Comparison of ENCODE assay signal across 15 cellular contexts in the genomic region with DNA sequence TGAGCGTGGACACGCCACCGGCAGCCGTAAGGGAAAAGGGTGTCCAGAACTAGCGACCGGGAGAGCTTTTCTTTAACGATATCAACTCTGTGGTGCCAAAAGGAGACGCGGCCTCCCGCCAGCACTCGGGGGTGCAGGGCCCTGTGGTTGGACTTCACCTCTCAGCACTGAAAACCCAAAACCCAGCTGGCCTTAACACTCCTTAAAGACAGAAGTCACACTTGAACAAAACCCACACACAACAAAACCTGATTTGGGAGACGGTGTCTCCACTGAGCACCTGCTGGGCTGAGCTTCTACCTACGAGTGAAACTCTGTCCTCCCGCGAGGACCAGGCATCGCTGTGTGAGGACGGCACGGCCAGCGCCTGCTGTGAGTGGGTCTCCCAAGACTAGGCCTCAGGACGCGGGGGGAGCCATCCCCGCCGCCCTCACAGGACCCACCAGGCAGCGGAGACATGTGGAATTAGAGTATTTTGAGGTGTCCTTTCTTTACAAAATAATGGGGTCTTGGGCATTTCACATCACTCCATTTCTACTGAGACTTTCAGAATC.
"Had no signal": no experiment of that assay in that cellular context is flagged by ENCODE, and none has a peak within 500 bp of the region (broad histone marks: within the 10 kb centered on the region; RNA-seq: fewer than 3 reads in every experiment).

No MANE protein-coding gene starts in this region.

- DNase-seq: activated CD4-positive, alpha-beta T cell treated with anti-CD3 and anti-CD28 coated beads, Interleukin-2, amount 50 U/mL, for 1 hour; activated CD8-positive, alpha-beta memory T cell treated with anti-CD3 and anti-CD28 coated beads for 24 hours; activated naive CD8-positive, alpha-beta T cell treated with anti-CD3 and anti-CD28 coated beads, Interleukin-2, amount 10 ng/mL, durations not matched to agents 7 days and 5 days; aorta; foreskin fibroblast; glutamatergic neuron; occipital lobe; small intestine; stimulated activated CD4-positive, alpha-beta T cell treated with anti-CD3 and anti-CD28 coated beads, Interleukin-4, amount 100 ng/mL, for 4 hours; stimulated activated CD8-positive, alpha-beta memory T cell treated with anti-CD3 and anti-CD28 coated beads, Interleukin-4, amount 100 ng/mL, for 48 hours; stimulated activated naive CD8-positive, alpha-beta T cell treated with anti-CD3 and anti-CD28 coated beads, Interleukin-15, Interleukin-2, amounts not matched to agents 100 U/mL and 50 U/mL, for 24 hours; transverse colon had no signal

- ATAC-seq: natural killer cell treated with Interleukin-12 subunit alpha and Interleukin-12 subunit beta and Interleukin-15 and Interleukin-18, amount 100 ng/mL, for 72 hours; stimulated activated naive CD8-positive, alpha-beta T cell treated with anti-CD3 and anti-CD28 coated beads, Interleukin-15, Interleukin-2, amounts not matched to agents 100 U/mL and 50 U/mL, for 24 hours had no signal

- H3K9me3 ChIP-seq: transverse colon had no signal

- H3K27me3 ChIP-seq: transverse colon had no signal

- H3K9me3 Mint-ChIP-seq: activated naive CD8-positive, alpha-beta T cell treated with anti-CD3 and anti-CD28 coated beads, Interleukin-2, amount 10 ng/mL, durations not matched to agents 7 days and 5 days; activated T-helper 1 cell treated with anti-CD3 and anti-CD28 coated beads, Interleukin-12 subunit alpha, Interleukin-12 subunit beta, Interleukin-2, Interleukin-4 antibody, amounts not matched to agents 30 ng/mL and 10 ng/mL and 1 ng/mL, durations not matched to agents 14 hours and 24 hours and 36 hours; natural killer cell treated with Interleukin-12 subunit alpha and Interleukin-12 subunit beta and Interleukin-15 and Interleukin-18, amount 100 ng/mL, for 72 hours; T-helper 2 cell treated with Interferon-gamma antibody and Interleukin-4, amounts not matched to agents 5 μg/mL and 100 μg/mL, for 36 hours had no signal

- H3K4me3 ChIP-seq: transverse colon had no signal

- H3K4me3 Mint-ChIP-seq: activated naive CD8-positive, alpha-beta T cell treated with anti-CD3 and anti-CD28 coated beads, Interleukin-2, amount 10 ng/mL, durations not matched to agents 7 days and 5 days; activated T-helper 1 cell treated with anti-CD3 and anti-CD28 coated beads, Interleukin-12 subunit alpha, Interleukin-12 subunit beta, Interleukin-2, Interleukin-4 antibody, amounts not matched to agents 30 ng/mL and 10 ng/mL and 1 ng/mL, durations not matched to agents 14 hours and 24 hours and 36 hours; natural killer cell treated with Interleukin-12 subunit alpha and Interleukin-12 subunit beta and Interleukin-15 and Interleukin-18, amount 100 ng/mL, for 72 hours; T-helper 2 cell treated with Interferon-gamma antibody and Interleukin-4, amounts not matched to agents 5 μg/mL and 100 μg/mL, for 36 hours had no signal

- H3K27ac ChIP-seq: transverse colon had no signal

- FAIRE-seq: small intestine had no signal

- H3K27me3 Mint-ChIP-seq: activated naive CD8-positive, alpha-beta T cell treated with anti-CD3 and anti-CD28 coated beads, Interleukin-2, amount 10 ng/mL, durations not matched to agents 7 days and 5 days; natural killer cell treated with Interleukin-12 subunit alpha and Interleukin-12 subunit beta and Interleukin-15 and Interleukin-18, amount 100 ng/mL, for 72 hours had no signal

- H3K27ac Mint-ChIP-seq: activated T-helper 1 cell treated with anti-CD3 and anti-CD28 coated beads, Interleukin-12 subunit alpha, Interleukin-12 subunit beta, Interleukin-2, Interleukin-4 antibody, amounts not matched to agents 30 ng/mL and 10 ng/mL and 1 ng/mL, durations not matched to agents 14 hours and 24 hours and 36 hours; T-helper 2 cell treated with Interferon-gamma antibody and Interleukin-4, amounts not matched to agents 5 μg/mL and 100 μg/mL, for 36 hours had no signal
